Comparison of ENCODE assay signal across 22 cellular contexts in genomic region chr15:38912067-38912466, GRCh38.
A peak's percentile ranks its signal among the peaks of the same experiment; 100 is the strongest.
DNase-seq lines count a peak whose midpoint lies in the region; ATAC-seq and TF ChIP-seq lines count a peak whose summit lies in the region.
"Had no signal": no experiment of that assay in that cellular context is flagged by ENCODE, and none has a peak within 500 bp of the region (broad histone marks: within the 10 kb centered on the region; RNA-seq: fewer than 3 reads in every experiment).

No MANE protein-coding gene starts in this region.

- no peak overlapping the region for H2BK15ac ChIP-seq in IMR-90 (ENCODE audit: low read depth, low read length)

- intact Hi-C loops in IMR-90 (cut with micrococcal nuclease): no loop called here
- intact Hi-C loops in CD14-positive monocyte (cut with micrococcal nuclease): no loop called here

- H3K27me3 ChIP-seq in AG04450 (ENCODE audit: control insufficient read depth, insufficient read depth, low read length) (no peaks in the 10 kb centered on the region), IMR-90 (ENCODE audit: control insufficient read depth, insufficient read depth, low read length) (no peaks in the 10 kb centered on the region)
- H3K27me3 ChIP-seq: BLaER1, SJCRH30 had no signal

- peak; percentile 62 for ATAC-seq in IMR-90 (ENCODE audit: low read depth)
- no peak for ATAC-seq in HG03442 (IDR thresholded peaks at IDR 0.05; ENCODE audit: unreplicated experiment)
- no peak for ATAC-seq in effector memory CD8-positive, alpha-beta T cell (replicated peaks)
- ATAC-seq: PC-3, Right ventricle myocardium inferior, SK-N-SH treated with all-trans-retinoic acid at 6 μM for 48 hours had no signal

- TF ChIP-seq POLR2A in IMR-90 (IDR thresholded peaks at IDR 0.05; ENCODE audit: low read depth, low read length): no peak

- H2AK9ac ChIP-seq in IMR-90 (replicated peaks; ENCODE audit: low read depth, low read length, poor library complexity): no peak overlapping the region

- POLR2A ChIA-PET in AG04450 (lab: Yijun Ruan, JAX): interaction anchor here (0.7 kb wide), 1 partner anchor 11 kb away, joined by 5 read pairs; no protein-coding TSS in a partner anchor
- POLR2A ChIA-PET in IMR-90 (lab: Charles Lee; ENCODE audit: unreplicated experiment): no interaction called here

- no peak overlapping the region for H2BK20ac ChIP-seq in IMR-90 (ENCODE audit: low read depth, low read length)

- H3K4me1 ChIP-seq in IMR-90 (ENCODE audit: control insufficient read depth, insufficient read depth, low read length): peaks cover 3% of the 10 kb centered on the region
- H3K4me1 ChIP-seq: BLaER1, SJCRH30 had no signal

- H3K4me3 Mint-ChIP-seq in effector memory CD8-positive, alpha-beta T cell: no peak overlapping the region
- no peak overlapping the region for H3K4me3 Mint-ChIP-seq in CD14-positive monocyte
- H3K4me3 Mint-ChIP-seq: CD4-positive, alpha-beta T cell; HFFc6 had no signal

- no peak overlapping the region for H3K4me3 ChIP-seq in AG04450 (ENCODE audit: low read depth, low read length)
- no peak overlapping the region for H3K4me3 ChIP-seq in IMR-90 (ENCODE audit: insufficient read depth, low read depth, low read length)
- H3K4me3 ChIP-seq: BLaER1, GM23248, SJCRH30 had no signal

- H3K9ac ChIP-seq in IMR-90 (ENCODE audit: low read depth, low read length): no peak overlapping the region
- H3K9ac ChIP-seq: BLaER1, GM23248 had no signal

- dilution Hi-C loops in IMR-90 (cut with HindIII; ENCODE audit: low sequenced_read_pairs, unreplicated experiment): no loop called here

- no TSS peak for BruUV-seq in IMR-90 (replicated peaks; lab: Mats Ljungman, UMichigan)

- no peak overlapping the region for H2BK5ac ChIP-seq in IMR-90 (ENCODE audit: low read depth, low read length, poor library complexity, severe bottlenecking)

- TF ChIP-seq CTCF in AG04450 (IDR thresholded peaks at IDR 0.05; ENCODE audit: low read depth, low read length) (no peak), IMR-90 (conservative IDR thresholded peaks at IDR 0.05; ENCODE audit: low read depth, low read length) (no peak), CD14-positive monocyte (IDR thresholded peaks at IDR 0.05) (no peak)

- H3K9me3 Mint-ChIP-seq in effector memory CD8-positive, alpha-beta T cell: no peaks in the 10 kb centered on the region
- H3K9me3 Mint-ChIP-seq in CD14-positive monocyte: peaks cover 0 to 21% (median 7%) of the 10 kb centered on the region in 7 donors

- H2BK120ac ChIP-seq in IMR-90 (ENCODE audit: low read depth, low read length): no peak overlapping the region

- no peak overlapping the region; the same call in 1 of the 2 replicates for H3K18ac ChIP-seq in IMR-90 (ENCODE audit: low read depth, low read length)

- H3K27ac ChIP-seq in AG04450 (ENCODE audit: low read depth, low read length) (no peak overlapping the region), IMR-90 (ENCODE audit: insufficient read depth, low read length) (peak overlapping the region; percentile 56; the same call in 1 of the 2 replicates)
- H3K27ac ChIP-seq: BLaER1, GM23248, SJCRH30 had no signal

- H4K8ac ChIP-seq in IMR-90 (ENCODE audit: low read depth in 2 of 2, low read length in 2 of 2): no peak overlapping the region

- DNase-seq in AG04450 (ENCODE audit: low read depth, low spot score) (peak; percentile 21), IMR-90 (peak; percentile 48), fibroblast of gingiva (ENCODE audit: low read depth) (peak; percentile 50), iris pigment epithelial cell (ENCODE audit: low read depth) (peak; percentile 35), CD14-positive monocyte (ENCODE audit: low spot score) (no peak)
- DNase-seq in effector memory CD8-positive, alpha-beta T cell: no peak
- DNase-seq: CD4-positive, alpha-beta T cell; DMS53; GM23248; H7; HFFc6; KG1; MM.1S; NCI-H2081; NCI-H345; NCI-H774; PC-3; SJCRH30 had no signal

- H3K4ac ChIP-seq in IMR-90 (ENCODE audit: low read depth, low read length): no peak overlapping the region

- no peaks in the 10 kb centered on the region for H3K9me1 ChIP-seq in IMR-90 (ENCODE audit: insufficient read depth, low read length)

- CTCF ChIA-PET in AG04450 (lab: Charles Lee): no interaction called here
- CTCF ChIA-PET in IMR-90 (lab: Yijun Ruan, JAX): interaction anchor here (0.6 kb wide), 1 partner anchor 847 kb away, joined by 3 read pairs; no protein-coding TSS in a partner anchor

- no peak overlapping the region for H3K14ac ChIP-seq in IMR-90 (replicated peaks; ENCODE audit: low read depth, low read length)

- H3K23ac ChIP-seq in IMR-90 (ENCODE audit: low read depth, low read length): no peak overlapping the region

- in situ Hi-C loops in IMR-90 (cut with MboI; ENCODE audit: low sequenced_read_pairs): no loop called here

- H3K9me3 ChIP-seq in AG04450 (ENCODE audit: control insufficient read depth, insufficient read depth, low read length) (no peaks in the 10 kb centered on the region; the same call in 1 of the 2 replicates), IMR-90 (ENCODE audit: control insufficient read depth, insufficient read depth, low read length) (no peaks in the 10 kb centered on the region)

- no peak overlapping the region for H2AFZ ChIP-seq in IMR-90 (replicated peaks; ENCODE audit: low read length, poor library complexity)
- H2AFZ ChIP-seq: GM23248 had no signal

- no peak overlapping the region for H3K27ac Mint-ChIP-seq in effector memory CD8-positive, alpha-beta T cell
- H3K27ac Mint-ChIP-seq in CD14-positive monocyte: no peak overlapping the region
- H3K27ac Mint-ChIP-seq: CD4-positive, alpha-beta T cell had no signal

- H3K4me2 ChIP-seq in IMR-90 (ENCODE audit: low read depth, low read length): no peak overlapping the region
- H3K4me2 ChIP-seq: BLaER1 had no signal

- H3K4me1 Mint-ChIP-seq in effector memory CD8-positive, alpha-beta T cell (ENCODE audit: low read depth in 2 of 2): no peaks in the 10 kb centered on the region
- no peaks in the 10 kb centered on the region for H3K4me1 Mint-ChIP-seq in CD14-positive monocyte

- peaks cover 0 to 15% of the 10 kb centered on the region in 2 donors for H3K27me3 Mint-ChIP-seq in effector memory CD8-positive, alpha-beta T cell
- H3K27me3 Mint-ChIP-seq in CD14-positive monocyte (ENCODE audit: low read depth in 3 of 3): peaks cover 0 to 2% (median 0%) of the 10 kb centered on the region in 3 donors

- H3K36me3 ChIP-seq in IMR-90 (ENCODE audit: control insufficient read depth, insufficient read depth, low read length): no peaks in the 10 kb centered on the region
- H3K36me3 ChIP-seq: BLaER1, SJCRH30 had no signal

- no peaks in the 10 kb centered on the region for H3K79me1 ChIP-seq in IMR-90 (ENCODE audit: low read depth in 1 of 2, low read length in 2 of 2)

- no peaks in the 10 kb centered on the region for H4K20me1 ChIP-seq in IMR-90 (ENCODE audit: insufficient read depth, low read length)
- H4K20me1 ChIP-seq: BLaER1 had no signal

- no peak overlapping the region for H4K5ac ChIP-seq in IMR-90 (ENCODE audit: low read depth, low read length)

- WGBS in IMR-90 (ENCODE audit: extremely low coverage in 2 of 2, insufficient read length in 1 of 2), 2 experiments: no CpG with 5 or more reads among the region's 4 CpGs

- no peak overlapping the region for H4K91ac ChIP-seq in IMR-90 (ENCODE audit: insufficient read depth, low read depth, low read length)

- no peak overlapping the region for H2AK5ac ChIP-seq in IMR-90 (ENCODE audit: low read depth, low read length)

- no peaks in the 10 kb centered on the region for H3K36me3 Mint-ChIP-seq in effector memory CD8-positive, alpha-beta T cell (ENCODE audit: insufficient read depth)
- H3K36me3 Mint-ChIP-seq in CD14-positive monocyte: no peaks in the 10 kb centered on the region

- no peak for TF ChIP-seq RAD21 in IMR-90 (IDR thresholded peaks at IDR 0.05; ENCODE audit: low read length)

- H3K56ac ChIP-seq in IMR-90 (ENCODE audit: extremely low read depth, insufficient read depth, low read length): no peak overlapping the region

TF ChIP-seq in IMR-90, 13 proteins besides CTCF, POLR2A, EP300 and RAD21:
- TF ChIP-seq BHLHE40 (IDR thresholded peaks at IDR 0.05; ENCODE audit: low read depth, low read length): no peak

Comparison
In these comparisons a context has a peak if more than half of its experiments do, and no peak if none do; other contexts are left out.
1. DNase-seq: peak in AG04450 (single experiment), IMR-90 (single experiment), fibroblast of gingiva (single experiment) and iris pigment epithelial cell (single experiment); none in effector memory CD8-positive, alpha-beta T cell (0 of 3) and CD14-positive monocyte (single experiment).